In genomic region chr15:78284758-78285157, GRCh38 we compare ENCODE assay signal across 2 cellular contexts.
TF ChIP-seq lines count a peak whose summit lies in the region.

No MANE protein-coding gene starts in this region.

TF ChIP-seq in GM23338, 12 proteins besides CTCF, POLR2A, EP300 and RAD21:
- TF ChIP-seq CREB1 (CRISPR knock-in tag; IDR thresholded peaks at IDR 0.05; ENCODE audit: low read depth): no peak

TF ChIP-seq in neural cell, 6 proteins besides CTCF, POLR2A, EP300 and RAD21:
- TF ChIP-seq SMC3 (conservative IDR thresholded peaks at IDR 0.05; ENCODE audit: poor library complexity): peak; percentile 18
- TF ChIP-seq, protein P1, sequence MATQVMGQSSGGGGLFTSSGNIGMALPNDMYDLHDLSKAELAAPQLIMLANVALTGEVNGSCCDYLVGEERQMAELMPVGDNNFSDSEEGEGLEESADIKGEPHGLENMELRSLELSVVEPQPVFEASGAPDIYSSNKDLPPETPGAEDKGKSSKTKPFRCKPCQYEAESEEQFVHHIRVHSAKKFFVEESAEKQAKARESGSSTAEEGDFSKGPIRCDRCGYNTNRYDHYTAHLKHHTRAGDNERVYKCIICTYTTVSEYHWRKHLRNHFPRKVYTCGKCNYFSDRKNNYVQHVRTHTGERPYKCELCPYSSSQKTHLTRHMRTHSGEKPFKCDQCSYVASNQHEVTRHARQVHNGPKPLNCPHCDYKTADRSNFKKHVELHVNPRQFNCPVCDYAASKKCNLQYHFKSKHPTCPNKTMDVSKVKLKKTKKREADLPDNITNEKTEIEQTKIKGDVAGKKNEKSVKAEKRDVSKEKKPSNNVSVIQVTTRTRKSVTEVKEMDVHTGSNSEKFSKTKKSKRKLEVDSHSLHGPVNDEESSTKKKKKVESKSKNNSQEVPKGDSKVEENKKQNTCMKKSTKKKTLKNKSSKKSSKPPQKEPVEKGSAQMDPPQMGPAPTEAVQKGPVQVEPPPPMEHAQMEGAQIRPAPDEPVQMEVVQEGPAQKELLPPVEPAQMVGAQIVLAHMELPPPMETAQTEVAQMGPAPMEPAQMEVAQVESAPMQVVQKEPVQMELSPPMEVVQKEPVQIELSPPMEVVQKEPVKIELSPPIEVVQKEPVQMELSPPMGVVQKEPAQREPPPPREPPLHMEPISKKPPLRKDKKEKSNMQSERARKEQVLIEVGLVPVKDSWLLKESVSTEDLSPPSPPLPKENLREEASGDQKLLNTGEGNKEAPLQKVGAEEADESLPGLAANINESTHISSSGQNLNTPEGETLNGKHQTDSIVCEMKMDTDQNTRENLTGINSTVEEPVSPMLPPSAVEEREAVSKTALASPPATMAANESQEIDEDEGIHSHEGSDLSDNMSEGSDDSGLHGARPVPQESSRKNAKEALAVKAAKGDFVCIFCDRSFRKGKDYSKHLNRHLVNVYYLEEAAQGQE (IDR thresholded peaks at IDR 0.05; ENCODE audit: borderline replicate concordance): no peak
